In the genomic region with DNA sequence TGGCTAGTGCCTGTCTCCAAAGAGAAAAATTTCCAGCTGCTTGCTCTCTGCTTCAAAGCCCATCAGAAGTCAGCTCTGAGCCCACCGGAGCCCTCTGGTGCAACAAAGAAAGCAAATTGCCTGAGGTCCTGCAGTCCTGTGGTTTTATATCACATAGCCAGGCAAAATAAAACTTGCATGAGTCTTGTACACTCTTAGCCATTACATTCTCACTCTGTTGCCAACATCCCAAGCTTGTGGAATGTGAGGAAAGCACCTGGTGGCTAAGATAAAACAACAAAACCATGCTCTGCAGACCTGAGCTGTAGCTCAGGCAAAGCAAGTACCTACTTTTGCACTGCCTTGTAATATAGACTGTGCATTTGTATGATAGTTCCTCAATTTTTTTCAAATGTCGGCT, we compare ENCODE assay signal across 32 cellular contexts.
"Had no signal": no experiment of that assay in that cellular context is flagged by ENCODE, and none has a peak within 500 bp of the region (broad histone marks: within the 10 kb centered on the region; RNA-seq: fewer than 3 reads in every experiment).

No MANE protein-coding gene starts in this region.

- ATAC-seq: activated CD8-positive, alpha-beta T cell treated with anti-CD3 and anti-CD28 coated beads, Interleukin-2, amount 10 ng/mL, durations not matched to agents 7 days and 5 days; K562; SK-N-SH treated with all-trans-retinoic acid at 6 μM for 48 hours; WTC11 had no signal

- H3K4me1 ChIP-seq: ascending aorta, breast epithelium, Peyer's patch had no signal

- H3K9me3 ChIP-seq: adrenal gland, ascending aorta had no signal

- H3K4me1 Mint-ChIP-seq: activated naive CD8-positive, alpha-beta T cell treated with anti-CD3 and anti-CD28 coated beads, Interleukin-2, amount 10 ng/mL, durations not matched to agents 7 days and 5 days had no signal

- H3K36me3 Mint-ChIP-seq: activated naive CD8-positive, alpha-beta T cell treated with anti-CD3 and anti-CD28 coated beads, Interleukin-2, amount 10 ng/mL, durations not matched to agents 7 days and 5 days had no signal

- H3K36me3 ChIP-seq: adrenal gland, ascending aorta, breast epithelium, Peyer's patch, SJSA1 had no signal

- DNase-seq: activated CD4-positive, alpha-beta T cell treated with anti-CD3 and anti-CD28 coated beads for 48 hours; activated CD4-positive, alpha-beta T cell treated with anti-CD3 and anti-CD28 coated beads, Interleukin-2, amount 50 U/mL, for 4 hours; activated CD4-positive, CD25-positive, alpha-beta regulatory T cell treated with anti-CD3 and anti-CD28 coated beads, Interleukin-2, amount 50 U/mL, for 72 hours; activated CD8-positive, alpha-beta memory T cell treated with anti-CD3 and anti-CD28 coated beads, Interleukin-2, amount 50 U/mL, for 48 hours; activated CD8-positive, alpha-beta T cell treated with anti-CD3 and anti-CD28 coated beads, Interleukin-2, amount 10 ng/mL, durations not matched to agents 7 days and 5 days; activated naive CD4-positive, alpha-beta T cell treated with anti-CD3 and anti-CD28 coated beads, Interleukin-2, amount 50 U/mL, for 16 hours; activated naive CD8-positive, alpha-beta T cell treated with anti-CD3 and anti-CD28 coated beads, Interleukin-2, amount 10 ng/mL, durations not matched to agents 7 days and 5 days; activated T-cell treated with anti-CD3 and anti-CD28 coated beads, Interleukin-2, amount 50 U/mL, for 1 hour; adrenal gland; caudate nucleus; Karpas-422; NCI-H1092; NCI-H1417; NCI-H1694; NCI-H2029; NCI-H2107; NCI-H2171 treated with DMSO at 0.1 percent for 48 hours; NCI-H345; NCI-H510A; NCI-H69; NK-92 treated with Interleukin-12 subunit alpha and Interleukin-12 subunit beta, amount 100 ng/mL, for 24 hours; OCI-M1; Peyer's patch; SHP77; SW 1271 had no signal

- H3K27ac Mint-ChIP-seq: activated CD8-positive, alpha-beta T cell treated with anti-CD3 and anti-CD28 coated beads, Interleukin-2, amount 10 ng/mL, durations not matched to agents 7 days and 5 days; activated naive CD8-positive, alpha-beta T cell treated with anti-CD3 and anti-CD28 coated beads, Interleukin-2, amount 10 ng/mL, durations not matched to agents 7 days and 5 days; T-helper 2 cell treated with Interferon-gamma antibody and Interleukin-4, amounts not matched to agents 5 μg/mL and 100 μg/mL, for 36 hours; WTC11 had no signal

- H3K4me3 Mint-ChIP-seq: activated CD8-positive, alpha-beta T cell treated with anti-CD3 and anti-CD28 coated beads, Interleukin-2, amount 10 ng/mL, durations not matched to agents 7 days and 5 days; activated naive CD8-positive, alpha-beta T cell treated with anti-CD3 and anti-CD28 coated beads, Interleukin-2, amount 10 ng/mL, durations not matched to agents 7 days and 5 days; T-helper 2 cell treated with Interferon-gamma antibody and Interleukin-4, amounts not matched to agents 5 μg/mL and 100 μg/mL, for 36 hours; WTC11 had no signal

- H3K4me3 ChIP-seq: adrenal gland, ascending aorta, breast epithelium, K562, Peyer's patch, SJSA1 had no signal

- H3K27me3 ChIP-seq: adrenal gland, ascending aorta, breast epithelium, Peyer's patch, SJSA1 had no signal

- H3K27ac ChIP-seq: adrenal gland, ascending aorta, breast epithelium, Peyer's patch, SJSA1 had no signal
